Comparison of ENCODE assay signal across 1 cellular context in the genomic region with DNA sequence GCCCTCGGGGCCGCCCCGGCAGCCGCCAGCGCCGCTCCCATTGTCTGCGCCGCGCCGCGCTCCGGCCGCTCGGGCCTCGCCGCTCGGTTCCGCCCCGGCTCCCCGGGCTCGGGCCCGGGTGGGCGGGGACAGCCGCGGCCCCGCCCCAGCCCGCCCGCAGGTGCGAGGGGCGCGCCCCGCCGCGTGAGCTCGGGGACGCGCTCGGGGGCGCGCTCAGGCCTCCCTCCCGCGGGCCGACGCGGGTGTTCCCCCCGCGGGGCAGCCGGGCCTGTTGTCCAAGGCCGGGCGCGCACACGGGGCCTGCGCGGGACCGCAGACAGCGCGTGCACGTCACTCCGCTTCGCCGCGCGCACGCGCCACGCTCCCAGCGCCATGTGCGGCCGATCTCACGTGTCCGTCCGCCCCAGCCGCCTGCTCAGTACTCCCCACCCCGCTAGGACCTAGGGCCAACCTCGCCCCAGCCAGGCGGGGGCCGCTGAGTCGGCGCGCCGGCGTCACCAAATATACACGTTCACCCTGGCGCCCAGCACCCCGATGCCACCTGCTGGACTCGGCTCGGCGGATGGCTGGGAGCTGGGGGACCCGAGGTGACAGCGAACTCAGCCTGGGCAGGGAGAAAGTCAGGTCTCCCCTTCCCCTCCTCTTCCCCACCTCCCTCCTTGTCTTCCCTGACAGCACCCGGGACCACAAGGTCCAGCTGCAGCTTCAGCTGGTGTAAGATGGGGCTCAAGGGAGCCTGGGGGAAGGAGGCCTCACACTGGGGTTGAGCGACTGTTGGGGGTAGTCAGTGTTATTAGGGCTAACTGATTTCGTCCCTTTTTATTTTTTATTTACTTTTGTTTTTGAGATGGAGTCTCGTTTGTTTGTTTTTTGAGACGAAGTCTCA.
TF ChIP-seq lines count a peak whose summit lies in the region.

No MANE protein-coding gene starts in this region.

TF ChIP-seq in GM12878, 131 proteins besides CTCF, POLR2A, EP300 and RAD21 (continued from another document and continues in another):
- TF ChIP-seq, protein P1, sequence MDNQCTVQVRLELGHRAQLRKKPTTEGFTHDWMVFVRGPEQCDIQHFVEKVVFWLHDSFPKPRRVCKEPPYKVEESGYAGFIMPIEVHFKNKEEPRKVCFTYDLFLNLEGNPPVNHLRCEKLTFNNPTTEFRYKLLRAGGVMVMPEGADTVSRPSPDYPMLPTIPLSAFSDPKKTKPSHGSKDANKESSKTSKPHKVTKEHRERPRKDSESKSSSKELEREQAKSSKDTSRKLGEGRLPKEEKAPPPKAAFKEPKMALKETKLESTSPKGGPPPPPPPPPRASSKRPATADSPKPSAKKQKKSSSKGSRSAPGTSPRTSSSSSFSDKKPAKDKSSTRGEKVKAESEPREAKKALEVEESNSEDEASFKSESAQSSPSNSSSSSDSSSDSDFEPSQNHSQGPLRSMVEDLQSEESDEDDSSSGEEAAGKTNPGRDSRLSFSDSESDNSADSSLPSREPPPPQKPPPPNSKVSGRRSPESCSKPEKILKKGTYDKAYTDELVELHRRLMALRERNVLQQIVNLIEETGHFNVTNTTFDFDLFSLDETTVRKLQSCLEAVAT (IDR thresholded peaks at IDR 0.05), result 0 out of 2 replicates have a peak, but pooled peaks have one; percentile 29
- TF ChIP-seq LARP7 (IDR thresholded peaks at IDR 0.05), result peak; percentile 91
- peak; percentile 85 for TF ChIP-seq IKZF1 (conservative IDR thresholded peaks at IDR 0.05)
- no peak for TF ChIP-seq TARDBP (IDR thresholded peaks at IDR 0.05; ENCODE audit: borderline replicate concordance)
- TF ChIP-seq PAX5 (IDR thresholded peaks at IDR 0.05; ENCODE audit: borderline replicate concordance, low read depth, low read length), result peak; percentile 55; the same call in 1 of the 2 replicates
- TF ChIP-seq, protein P2, sequence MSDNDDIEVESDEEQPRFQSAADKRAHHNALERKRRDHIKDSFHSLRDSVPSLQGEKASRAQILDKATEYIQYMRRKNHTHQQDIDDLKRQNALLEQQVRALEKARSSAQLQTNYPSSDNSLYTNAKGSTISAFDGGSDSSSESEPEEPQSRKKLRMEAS (IDR thresholded peaks at IDR 0.05; ENCODE audit: low read depth, low read length), result peak; percentile 95
- no peak for TF ChIP-seq E4F1 (IDR thresholded peaks at IDR 0.05; ENCODE audit: borderline replicate concordance, partially characterized antibody)
- TF ChIP-seq SMAD1 (IDR thresholded peaks at IDR 0.05; ENCODE audit: low read depth, partially characterized antibody), result no peak
- TF ChIP-seq, protein P3, sequence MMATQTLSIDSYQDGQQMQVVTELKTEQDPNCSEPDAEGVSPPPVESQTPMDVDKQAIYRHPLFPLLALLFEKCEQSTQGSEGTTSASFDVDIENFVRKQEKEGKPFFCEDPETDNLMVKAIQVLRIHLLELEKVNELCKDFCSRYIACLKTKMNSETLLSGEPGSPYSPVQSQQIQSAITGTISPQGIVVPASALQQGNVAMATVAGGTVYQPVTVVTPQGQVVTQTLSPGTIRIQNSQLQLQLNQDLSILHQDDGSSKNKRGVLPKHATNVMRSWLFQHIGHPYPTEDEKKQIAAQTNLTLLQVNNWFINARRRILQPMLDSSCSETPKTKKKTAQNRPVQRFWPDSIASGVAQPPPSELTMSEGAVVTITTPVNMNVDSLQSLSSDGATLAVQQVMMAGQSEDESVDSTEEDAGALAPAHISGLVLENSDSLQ (IDR thresholded peaks at IDR 0.05), result peak; percentile 70
- TF ChIP-seq, protein P4, sequence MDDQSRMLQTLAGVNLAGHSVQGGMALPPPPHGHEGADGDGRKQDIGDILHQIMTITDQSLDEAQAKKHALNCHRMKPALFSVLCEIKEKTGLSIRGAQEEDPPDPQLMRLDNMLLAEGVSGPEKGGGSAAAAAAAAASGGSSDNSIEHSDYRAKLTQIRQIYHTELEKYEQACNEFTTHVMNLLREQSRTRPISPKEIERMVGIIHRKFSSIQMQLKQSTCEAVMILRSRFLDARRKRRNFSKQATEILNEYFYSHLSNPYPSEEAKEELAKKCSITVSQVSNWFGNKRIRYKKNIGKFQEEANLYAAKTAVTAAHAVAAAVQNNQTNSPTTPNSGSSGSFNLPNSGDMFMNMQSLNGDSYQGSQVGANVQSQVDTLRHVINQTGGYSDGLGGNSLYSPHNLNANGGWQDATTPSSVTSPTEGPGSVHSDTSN (IDR thresholded peaks at IDR 0.05; ENCODE audit: insufficient replicate concordance, low read depth, low read length), result no peak
- no peak for TF ChIP-seq MTA2 (IDR thresholded peaks at IDR 0.05; ENCODE audit: low read depth)
- no peak for TF ChIP-seq CEBPB (IDR thresholded peaks at IDR 0.05; ENCODE audit: borderline replicate concordance in 1 of 2, low read depth in 2 of 2, low read length in 2 of 2)
- no peak for TF ChIP-seq MTA3 (IDR thresholded peaks at IDR 0.05; ENCODE audit: borderline replicate concordance, low read length)
- TF ChIP-seq EZH2 (IDR thresholded peaks at IDR 0.05; ENCODE audit: borderline replicate concordance, control insufficient read depth, low read depth, low read length), result no peak
- TF ChIP-seq FOXK2 (IDR thresholded peaks at IDR 0.05), result no peak
- TF ChIP-seq RFX5 (IDR thresholded peaks at IDR 0.05; ENCODE audit: low read depth, low read length), result no peak
- TF ChIP-seq ZNF384 (IDR thresholded peaks at IDR 0.05; ENCODE audit: borderline replicate concordance, low read depth, low read length), result no peak
- TF ChIP-seq MYC (IDR thresholded peaks at IDR 0.05; ENCODE audit: insufficient read depth, insufficient read length, insufficient replicate concordance, low read length, severe bottlenecking), result peak; percentile 95
- TF ChIP-seq, protein P5, sequence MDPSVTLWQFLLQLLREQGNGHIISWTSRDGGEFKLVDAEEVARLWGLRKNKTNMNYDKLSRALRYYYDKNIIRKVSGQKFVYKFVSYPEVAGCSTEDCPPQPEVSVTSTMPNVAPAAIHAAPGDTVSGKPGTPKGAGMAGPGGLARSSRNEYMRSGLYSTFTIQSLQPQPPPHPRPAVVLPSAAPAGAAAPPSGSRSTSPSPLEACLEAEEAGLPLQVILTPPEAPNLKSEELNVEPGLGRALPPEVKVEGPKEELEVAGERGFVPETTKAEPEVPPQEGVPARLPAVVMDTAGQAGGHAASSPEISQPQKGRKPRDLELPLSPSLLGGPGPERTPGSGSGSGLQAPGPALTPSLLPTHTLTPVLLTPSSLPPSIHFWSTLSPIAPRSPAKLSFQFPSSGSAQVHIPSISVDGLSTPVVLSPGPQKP (IDR thresholded peaks at IDR 0.05; ENCODE audit: low read depth, low read length), result no peak
- TF ChIP-seq NBN (IDR thresholded peaks at IDR 0.05), result peak; percentile 65; the same call in 1 of the 2 replicates
- no peak for TF ChIP-seq ZBTB11 (CRISPR knock-in tag; IDR thresholded peaks at IDR 0.05)
- TF ChIP-seq ATF7 (IDR thresholded peaks at IDR 0.05; ENCODE audit: low read depth), result no peak
- peak; percentile 86 for TF ChIP-seq RELA (IDR thresholded peaks at IDR 0.05; ENCODE audit: borderline replicate concordance, partially characterized antibody)
- TF ChIP-seq, protein P6, sequence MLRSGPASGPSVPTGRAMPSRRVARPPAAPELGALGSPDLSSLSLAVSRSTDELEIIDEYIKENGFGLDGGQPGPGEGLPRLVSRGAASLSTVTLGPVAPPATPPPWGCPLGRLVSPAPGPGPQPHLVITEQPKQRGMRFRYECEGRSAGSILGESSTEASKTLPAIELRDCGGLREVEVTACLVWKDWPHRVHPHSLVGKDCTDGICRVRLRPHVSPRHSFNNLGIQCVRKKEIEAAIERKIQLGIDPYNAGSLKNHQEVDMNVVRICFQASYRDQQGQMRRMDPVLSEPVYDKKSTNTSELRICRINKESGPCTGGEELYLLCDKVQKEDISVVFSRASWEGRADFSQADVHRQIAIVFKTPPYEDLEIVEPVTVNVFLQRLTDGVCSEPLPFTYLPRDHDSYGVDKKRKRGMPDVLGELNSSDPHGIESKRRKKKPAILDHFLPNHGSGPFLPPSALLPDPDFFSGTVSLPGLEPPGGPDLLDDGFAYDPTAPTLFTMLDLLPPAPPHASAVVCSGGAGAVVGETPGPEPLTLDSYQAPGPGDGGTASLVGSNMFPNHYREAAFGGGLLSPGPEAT (IDR thresholded peaks at IDR 0.05; ENCODE audit: low read depth), result peak; percentile 39; the same call in 1 of the 2 replicates
- TF ChIP-seq BMI1 (IDR thresholded peaks at IDR 0.05; ENCODE audit: borderline replicate concordance), result no peak
- no peak for TF ChIP-seq NR2C2 (IDR thresholded peaks at IDR 0.05; ENCODE audit: borderline replicate concordance, control insufficient read depth, insufficient read length, low read depth)
- TF ChIP-seq, protein P7, sequence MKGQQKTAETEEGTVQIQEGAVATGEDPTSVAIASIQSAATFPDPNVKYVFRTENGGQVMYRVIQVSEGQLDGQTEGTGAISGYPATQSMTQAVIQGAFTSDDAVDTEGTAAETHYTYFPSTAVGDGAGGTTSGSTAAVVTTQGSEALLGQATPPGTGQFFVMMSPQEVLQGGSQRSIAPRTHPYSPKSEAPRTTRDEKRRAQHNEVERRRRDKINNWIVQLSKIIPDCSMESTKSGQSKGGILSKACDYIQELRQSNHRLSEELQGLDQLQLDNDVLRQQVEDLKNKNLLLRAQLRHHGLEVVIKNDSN (IDR thresholded peaks at IDR 0.05; ENCODE audit: borderline replicate concordance, extremely low read length, insufficient read depth, low read depth, low read length), result no peak
- no peak for TF ChIP-seq YBX1 (IDR thresholded peaks at IDR 0.05)
- TF ChIP-seq BACH1 (IDR thresholded peaks at IDR 0.05; ENCODE audit: borderline replicate concordance), result peak; percentile 75
- TF ChIP-seq, protein P8, sequence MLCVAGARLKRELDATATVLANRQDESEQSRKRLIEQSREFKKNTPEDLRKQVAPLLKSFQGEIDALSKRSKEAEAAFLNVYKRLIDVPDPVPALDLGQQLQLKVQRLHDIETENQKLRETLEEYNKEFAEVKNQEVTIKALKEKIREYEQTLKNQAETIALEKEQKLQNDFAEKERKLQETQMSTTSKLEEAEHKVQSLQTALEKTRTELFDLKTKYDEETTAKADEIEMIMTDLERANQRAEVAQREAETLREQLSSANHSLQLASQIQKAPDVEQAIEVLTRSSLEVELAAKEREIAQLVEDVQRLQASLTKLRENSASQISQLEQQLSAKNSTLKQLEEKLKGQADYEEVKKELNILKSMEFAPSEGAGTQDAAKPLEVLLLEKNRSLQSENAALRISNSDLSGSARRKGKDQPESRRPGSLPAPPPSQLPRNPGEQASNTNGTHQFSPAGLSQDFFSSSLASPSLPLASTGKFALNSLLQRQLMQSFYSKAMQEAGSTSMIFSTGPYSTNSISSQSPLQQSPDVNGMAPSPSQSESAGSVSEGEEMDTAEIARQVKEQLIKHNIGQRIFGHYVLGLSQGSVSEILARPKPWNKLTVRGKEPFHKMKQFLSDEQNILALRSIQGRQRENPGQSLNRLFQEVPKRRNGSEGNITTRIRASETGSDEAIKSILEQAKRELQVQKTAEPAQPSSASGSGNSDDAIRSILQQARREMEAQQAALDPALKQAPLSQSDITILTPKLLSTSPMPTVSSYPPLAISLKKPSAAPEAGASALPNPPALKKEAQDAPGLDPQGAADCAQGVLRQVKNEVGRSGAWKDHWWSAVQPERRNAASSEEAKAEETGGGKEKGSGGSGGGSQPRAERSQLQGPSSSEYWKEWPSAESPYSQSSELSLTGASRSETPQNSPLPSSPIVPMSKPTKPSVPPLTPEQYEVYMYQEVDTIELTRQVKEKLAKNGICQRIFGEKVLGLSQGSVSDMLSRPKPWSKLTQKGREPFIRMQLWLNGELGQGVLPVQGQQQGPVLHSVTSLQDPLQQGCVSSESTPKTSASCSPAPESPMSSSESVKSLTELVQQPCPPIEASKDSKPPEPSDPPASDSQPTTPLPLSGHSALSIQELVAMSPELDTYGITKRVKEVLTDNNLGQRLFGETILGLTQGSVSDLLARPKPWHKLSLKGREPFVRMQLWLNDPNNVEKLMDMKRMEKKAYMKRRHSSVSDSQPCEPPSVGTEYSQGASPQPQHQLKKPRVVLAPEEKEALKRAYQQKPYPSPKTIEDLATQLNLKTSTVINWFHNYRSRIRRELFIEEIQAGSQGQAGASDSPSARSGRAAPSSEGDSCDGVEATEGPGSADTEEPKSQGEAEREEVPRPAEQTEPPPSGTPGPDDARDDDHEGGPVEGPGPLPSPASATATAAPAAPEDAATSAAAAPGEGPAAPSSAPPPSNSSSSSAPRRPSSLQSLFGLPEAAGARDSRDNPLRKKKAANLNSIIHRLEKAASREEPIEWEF (IDR thresholded peaks at IDR 0.05; ENCODE audit: insufficient replicate concordance, low read depth, low read length), result no peak
- peak; percentile 39; the same call in 1 of the 2 replicates for TF ChIP-seq TAF1 (IDR thresholded peaks at IDR 0.05; ENCODE audit: borderline replicate concordance, low read depth, low read length)
- TF ChIP-seq TCF12 (IDR thresholded peaks at IDR 0.05; ENCODE audit: low read depth, low read length), result peak; percentile 61
